ENCODE assay signal across 8 cellular contexts in the genomic region with DNA sequence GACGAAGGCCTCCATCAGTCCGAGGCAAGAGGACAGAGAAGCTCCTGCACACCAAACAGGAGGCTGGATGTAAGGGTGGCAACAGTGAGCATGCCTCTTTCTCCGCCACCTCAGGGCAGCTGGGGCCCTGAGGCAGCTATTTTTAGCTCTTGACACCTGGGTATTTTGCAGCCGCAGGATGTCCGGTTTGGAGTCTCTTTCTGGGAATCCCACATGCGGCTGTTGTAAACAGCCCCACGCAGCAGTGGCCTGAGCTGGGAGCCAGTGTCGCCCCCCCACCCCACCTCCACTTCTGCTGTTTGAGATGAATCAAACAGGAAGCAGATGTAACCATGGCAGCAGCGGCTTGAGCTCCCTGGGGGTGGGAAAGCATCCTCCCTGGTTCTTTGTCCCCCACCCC.
DNase-seq lines count a peak whose midpoint lies in the region; ATAC-seq and TF ChIP-seq lines count a peak whose summit lies in the region.

No MANE protein-coding gene starts in this region.

- no peaks in the 10 kb centered on the region for H3K9me2 ChIP-seq in MM.1S (replicated peaks; ENCODE audit: insufficient read depth, low read length)

- 0 out of 2 replicates have a peak, but pooled peaks cover 3% of the 10 kb centered on the region for H3K36me3 ChIP-seq in MM.1S (replicated peaks; ENCODE audit: insufficient read depth, low read length)

- peak overlapping the region; percentile 41 for H3K4me3 ChIP-seq in MM.1S (ENCODE audit: low read length)
- H3K4me3 ChIP-seq in foreskin fibroblast (ENCODE audit: low read depth in 1 of 2, low read length in 2 of 2), result no peak overlapping the region

- DNase-seq in NCI-H2171 treated with DMSO at 0.1 percent for 48 hours (lab: John Stamatoyannopoulos, UW) (peak; percentile 28), NCI-H2171 (lab: John Stamatoyannopoulos, UW) (no peak), MM.1S (peak; percentile 92), activated T-cell treated with anti-CD3 and anti-CD28 coated beads for 4 hours (peak; percentile 62), foreskin fibroblast (peak; percentile 45 to 62), islet precursor cell (no peak)
- DNase-seq in stimulated activated CD4-positive, alpha-beta T cell treated with anti-CD3 and anti-CD28 coated beads, Interleukin-15, amount 100 ng/mL, for 1 hour (ENCODE audit: low read depth in 1 of 2, low spot score in 1 of 2), result peak; percentile 55 to 67

- TF ChIP-seq CTCF in MM.1S (IDR thresholded peaks at IDR 0.05; ENCODE audit: low read length) (no peak), foreskin fibroblast (IDR thresholded peaks at IDR 0.05; ENCODE audit: low read depth, low read length) (no peak)

- H3K9ac ChIP-seq in MM.1S (ENCODE audit: low read length), result peak overlapping the region; percentile 77

- ATAC-seq in HG02884 (IDR thresholded peaks at IDR 0.05; ENCODE audit: unreplicated experiment), result no peak

- H4K20me1 ChIP-seq in MM.1S (ENCODE audit: insufficient read depth, low read length), result no peaks in the 10 kb centered on the region

- H3K9me3 ChIP-seq in MM.1S (replicated peaks; ENCODE audit: insufficient read depth, low read length), result no peaks in the 10 kb centered on the region

- H3K27me3 ChIP-seq in MM.1S (replicated peaks; ENCODE audit: insufficient read depth, low read length), result no peaks in the 10 kb centered on the region

- peaks cover 87% of the 10 kb centered on the region for H3K4me1 ChIP-seq in MM.1S (ENCODE audit: low read length)

- peak overlapping the region; percentile 96 for H3K27ac ChIP-seq in MM.1S (ENCODE audit: low read length)

- H3K79me2 ChIP-seq in MM.1S (ENCODE audit: low read length), result peaks cover 98% of the 10 kb centered on the region

- H2AFZ ChIP-seq in MM.1S (ENCODE audit: low read length), result no peak overlapping the region

- H3F3A ChIP-seq in MM.1S (ENCODE audit: insufficient read depth, low read length), result peaks cover 56% of the 10 kb centered on the region

- peak overlapping the region; percentile 93 for H3K4me2 ChIP-seq in MM.1S (ENCODE audit: low read depth, low read length)

Comparison
In these comparisons a context has a peak if more than half of its experiments do, and no peak if none do; other contexts are left out.
1. DNase-seq: peak in NCI-H2171 treated with DMSO at 0.1 percent for 48 hours (single experiment), MM.1S (single experiment), activated T-cell treated with anti-CD3 and anti-CD28 coated beads for 4 hours (single experiment), foreskin fibroblast (2 of 2) and stimulated activated CD4-positive, alpha-beta T cell treated with anti-CD3 and anti-CD28 coated beads, Interleukin-15, amount 100 ng/mL, for 1 hour (2 of 2); none in NCI-H2171 (single experiment) and islet precursor cell (single experiment).